In the genomic region with DNA sequence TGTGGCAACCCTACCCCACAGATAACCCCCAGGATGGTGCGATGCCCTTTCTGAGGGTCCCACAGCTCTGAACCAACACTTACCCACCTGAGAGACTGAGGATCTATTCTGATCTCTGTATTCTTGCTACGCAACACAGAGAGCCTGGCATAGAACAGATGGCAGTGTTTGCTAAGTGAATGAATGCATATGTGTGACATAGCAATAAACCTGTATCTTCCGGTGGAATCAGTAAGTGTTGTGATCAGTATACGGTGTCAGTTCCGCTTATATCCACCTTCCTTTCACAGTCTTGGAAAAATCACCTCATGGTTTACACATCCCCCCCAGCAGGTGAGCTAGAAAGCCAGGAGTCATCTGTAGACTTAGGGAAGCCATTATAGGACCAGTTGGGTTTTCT, we compare ENCODE assay signal across 2 cellular contexts.
TF ChIP-seq lines count a peak whose summit lies in the region.

No MANE protein-coding gene starts in this region.

TF ChIP-seq in IMR-90, 13 proteins besides CTCF, POLR2A, EP300 and RAD21:
- TF ChIP-seq NFE2L2 (IDR thresholded peaks at IDR 0.05; ENCODE audit: low read depth, low read length) = no peak
- TF ChIP-seq, protein P1, sequence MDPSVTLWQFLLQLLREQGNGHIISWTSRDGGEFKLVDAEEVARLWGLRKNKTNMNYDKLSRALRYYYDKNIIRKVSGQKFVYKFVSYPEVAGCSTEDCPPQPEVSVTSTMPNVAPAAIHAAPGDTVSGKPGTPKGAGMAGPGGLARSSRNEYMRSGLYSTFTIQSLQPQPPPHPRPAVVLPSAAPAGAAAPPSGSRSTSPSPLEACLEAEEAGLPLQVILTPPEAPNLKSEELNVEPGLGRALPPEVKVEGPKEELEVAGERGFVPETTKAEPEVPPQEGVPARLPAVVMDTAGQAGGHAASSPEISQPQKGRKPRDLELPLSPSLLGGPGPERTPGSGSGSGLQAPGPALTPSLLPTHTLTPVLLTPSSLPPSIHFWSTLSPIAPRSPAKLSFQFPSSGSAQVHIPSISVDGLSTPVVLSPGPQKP (IDR thresholded peaks at IDR 0.05; ENCODE audit: borderline replicate concordance, low read depth, low read length) = no peak
- TF ChIP-seq SMC3 (IDR thresholded peaks at IDR 0.05; ENCODE audit: low read depth, low read length) = no peak
- no peak for TF ChIP-seq CEBPB (IDR thresholded peaks at IDR 0.05; ENCODE audit: low read depth, low read length)
- TF ChIP-seq RFX5 (IDR thresholded peaks at IDR 0.05; ENCODE audit: low read depth, low read length) = no peak
- TF ChIP-seq CHD1 (IDR thresholded peaks at IDR 0.05; ENCODE audit: low read depth, low read length) = no peak
- TF ChIP-seq MAZ (IDR thresholded peaks at IDR 0.05; ENCODE audit: borderline replicate concordance, low read depth, low read length) = no peak
- no peak for TF ChIP-seq FOS (IDR thresholded peaks at IDR 0.05; ENCODE audit: low read depth, low read length)
- no peak for TF ChIP-seq MXI1 (IDR thresholded peaks at IDR 0.05; ENCODE audit: borderline replicate concordance, low read depth, low read length)
- TF ChIP-seq BHLHE40 (IDR thresholded peaks at IDR 0.05; ENCODE audit: low read depth, low read length) = no peak
- TF ChIP-seq MAFK (IDR thresholded peaks at IDR 0.05; ENCODE audit: low read depth, low read length) = no peak
- no peak for TF ChIP-seq RCOR1 (IDR thresholded peaks at IDR 0.05; ENCODE audit: insufficient replicate concordance, low read length)
- TF ChIP-seq USF2 (IDR thresholded peaks at IDR 0.05; ENCODE audit: low read depth, low read length) = no peak

TF ChIP-seq in K562, 482 proteins besides CTCF, POLR2A, EP300 and RAD21:
- TF ChIP-seq FOXM1 (IDR thresholded peaks at IDR 0.05; ENCODE audit: low read depth) = no peak
- TF ChIP-seq FOXM1 (CRISPR knock-in tag; IDR thresholded peaks at IDR 0.05; ENCODE audit: low read depth) = no peak
- no peak for TF ChIP-seq SREBF2 (CRISPR knock-in tag; IDR thresholded peaks at IDR 0.05)
- no peak for TF ChIP-seq TAF1 (IDR thresholded peaks at IDR 0.05; ENCODE audit: control insufficient read depth, extremely low read depth, insufficient read depth, low read length, severe bottlenecking)
- no peak for TF ChIP-seq ID3 (CRISPR knock-in tag; IDR thresholded peaks at IDR 0.05)
- no peak for TF ChIP-seq ID3 (tag; IDR thresholded peaks at IDR 0.05)
- TF ChIP-seq, protein P2, sequence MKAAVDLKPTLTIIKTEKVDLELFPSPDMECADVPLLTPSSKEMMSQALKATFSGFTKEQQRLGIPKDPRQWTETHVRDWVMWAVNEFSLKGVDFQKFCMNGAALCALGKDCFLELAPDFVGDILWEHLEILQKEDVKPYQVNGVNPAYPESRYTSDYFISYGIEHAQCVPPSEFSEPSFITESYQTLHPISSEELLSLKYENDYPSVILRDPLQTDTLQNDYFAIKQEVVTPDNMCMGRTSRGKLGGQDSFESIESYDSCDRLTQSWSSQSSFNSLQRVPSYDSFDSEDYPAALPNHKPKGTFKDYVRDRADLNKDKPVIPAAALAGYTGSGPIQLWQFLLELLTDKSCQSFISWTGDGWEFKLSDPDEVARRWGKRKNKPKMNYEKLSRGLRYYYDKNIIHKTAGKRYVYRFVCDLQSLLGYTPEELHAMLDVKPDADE (conservative IDR thresholded peaks at IDR 0.05; ENCODE audit: control insufficient read depth, low read depth, low read length) = no peak
- TF ChIP-seq MYBL2 (IDR thresholded peaks at IDR 0.05; ENCODE audit: low read depth) = no peak
- no peak for TF ChIP-seq MYBL2 (CRISPR knock-in tag; IDR thresholded peaks at IDR 0.05; ENCODE audit: borderline replicate concordance)
- TF ChIP-seq ESRRB (CRISPR knock-in tag; IDR thresholded peaks at IDR 0.05; ENCODE audit: borderline replicate concordance) = no peak
- TF ChIP-seq ZNF75A (CRISPR knock-in tag; IDR thresholded peaks at IDR 0.05) = no peak
- TF ChIP-seq FOXK1 (CRISPR knock-in tag; IDR thresholded peaks at IDR 0.05; ENCODE audit: borderline replicate concordance) = no peak
- no peak for TF ChIP-seq TAL1 (IDR thresholded peaks at IDR 0.05)
- TF ChIP-seq ZFP30 (CRISPR knock-in tag; IDR thresholded peaks at IDR 0.05; ENCODE audit: borderline replicate concordance) = no peak
- TF ChIP-seq ADNP (tag; IDR thresholded peaks at IDR 0.05) = no peak
- TF ChIP-seq REST (CRISPR knock-in tag; IDR thresholded peaks at IDR 0.05; ENCODE audit: low read depth) = no peak
- no peak for TF ChIP-seq CHAMP1 (IDR thresholded peaks at IDR 0.05)
- no peak for TF ChIP-seq TRIM25 (IDR thresholded peaks at IDR 0.05; ENCODE audit: borderline replicate concordance)
- TF ChIP-seq HEY1 (CRISPR knock-in tag; IDR thresholded peaks at IDR 0.05; ENCODE audit: borderline replicate concordance) = no peak
- TF ChIP-seq NR2C1 (IDR thresholded peaks at IDR 0.05) = no peak
- TF ChIP-seq NR2C1 (tag; IDR thresholded peaks at IDR 0.05) = no peak
- TF ChIP-seq ZBTB7A (IDR thresholded peaks at IDR 0.05; ENCODE audit: borderline replicate concordance, control insufficient read depth, low read depth, low read length) = no peak
TF ChIP-seq in K562: peak in this region for 0.
